24 cellular contexts compared by ENCODE assay signal in genomic region chr12:131617179-131617578, GRCh38.
"Had no signal": no experiment of that assay in that cellular context is flagged by ENCODE, and none has a peak within 500 bp of the region (broad histone marks: within the 10 kb centered on the region; RNA-seq: fewer than 3 reads in every experiment).

No MANE protein-coding gene starts in this region.

- H3K4me1 ChIP-seq: left lung, lower lobe of right lung, pancreas, psoas muscle, right atrium auricular region, right lobe of liver, upper lobe of right lung had no signal

- H3K4me3 ChIP-seq: left lung, lower lobe of right lung, neural progenitor cell, pancreas, psoas muscle, right atrium auricular region, right lobe of liver, smooth muscle cell, tibial nerve, upper lobe of right lung had no signal

- DNase-seq: hippocampal formation; left colon; left lung; lower lobe of right lung; mammary epithelial cell; mesenchymal stem cell; naive B cell; pancreas; psoas muscle; right lobe of liver; stimulated activated CD4-positive, alpha-beta T cell treated with anti-CD3 and anti-CD28 coated beads, Interleukin-1b, Interleukin-23, amount 100 ng/mL, for 48 hours; stimulated activated CD4-positive, alpha-beta T cell treated with anti-CD3 and anti-CD28 coated beads, Interleukin-2, amount 100 ng/mL, for 48 hours; stimulated activated CD4-positive, alpha-beta T cell treated with anti-CD3 and anti-CD28 coated beads, Interleukin-4, amount 100 ng/mL, for 4 hours; stimulated activated CD8-positive, alpha-beta memory T cell treated with anti-CD3 and anti-CD28 coated beads, Interleukin-4, amount 100 ng/mL, for 48 hours; stimulated activated naive CD4-positive, alpha-beta T cell treated with Interleukin-2 at 50 U/mL for 16 hours; stimulated activated naive CD8-positive, alpha-beta T cell treated with anti-CD3 and anti-CD28 coated beads, Interleukin-15, amount 100 ng/mL, for 72 hours; upper lobe of right lung had no signal

- H3K9ac ChIP-seq: neural progenitor cell had no signal

- H3K9me3 ChIP-seq: left lung, lower lobe of right lung, pancreas, psoas muscle, right atrium auricular region, right lobe of liver, tibial nerve, upper lobe of right lung had no signal

- H3K36me3 ChIP-seq: left lung, lower lobe of right lung, neural progenitor cell, pancreas, right atrium auricular region, right lobe of liver, tibial nerve, upper lobe of right lung had no signal

- H3K4me2 ChIP-seq: neural progenitor cell, smooth muscle cell had no signal

- H3K27ac ChIP-seq: left lung, lower lobe of right lung, neural progenitor cell, pancreas, psoas muscle, right atrium auricular region, right lobe of liver, tibial nerve, upper lobe of right lung had no signal

- H3K27me3 ChIP-seq: pancreas, right atrium auricular region, right lobe of liver, tibial nerve, upper lobe of right lung had no signal

- FAIRE-seq: keratinocyte, pancreas, urothelium cell line had no signal

- ATAC-seq: left colon; left lung; lower lobe of right lung; pancreas; psoas muscle; stimulated activated memory B cell treated with anti-CD40 and anti-IgM and Interleukin-4, amounts not matched to agents 10 μg/mL and 1 μg/mL and 100 μg/mL, for 72 hours; stimulated activated naive CD8-positive, alpha-beta T cell treated with anti-CD3 and anti-CD28 coated beads, Interleukin-15, amount 100 ng/mL, for 72 hours; upper lobe of right lung had no signal

- H2AFZ ChIP-seq: neural progenitor cell had no signal
